Comparison of ENCODE assay signal across 14 cellular contexts in the genomic region with DNA sequence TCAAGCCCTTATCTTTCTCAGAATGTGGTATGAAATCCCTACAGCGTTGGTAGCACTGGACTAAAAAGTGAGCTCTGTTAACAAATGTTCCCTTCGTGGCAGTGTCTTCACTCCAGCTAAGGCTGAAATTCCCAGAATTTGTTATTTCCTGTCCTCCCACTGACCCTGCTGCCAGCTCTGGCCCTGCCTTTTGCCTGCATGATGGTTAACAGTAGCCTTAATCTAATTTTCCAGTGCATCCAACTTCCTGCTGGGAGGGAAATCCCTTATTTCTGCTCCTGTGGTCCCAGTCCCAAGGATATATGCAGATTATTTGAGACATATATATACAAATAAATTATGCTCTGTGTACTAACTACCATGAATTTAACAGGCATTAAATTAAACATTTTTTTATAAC.
DNase-seq lines count a peak whose midpoint lies in the region; ATAC-seq and TF ChIP-seq lines count a peak whose summit lies in the region.
"Had no signal": no experiment of that assay in that cellular context is flagged by ENCODE, and none has a peak within 500 bp of the region (broad histone marks: within the 10 kb centered on the region; RNA-seq: fewer than 3 reads in every experiment).

No MANE protein-coding gene starts in this region.

- H3K36me3 ChIP-seq in Karpas-422 (ENCODE audit: insufficient read depth, low read length) = no peaks in the 10 kb centered on the region

- H2AFZ ChIP-seq in Karpas-422 (ENCODE audit: low read length) = no peak overlapping the region
- H2AFZ ChIP-seq: parathyroid adenoma had no signal

- no peak overlapping the region for H3K9ac ChIP-seq in Karpas-422 (ENCODE audit: low read length)
- H3K9ac ChIP-seq: parathyroid adenoma had no signal

- no peak for ATAC-seq in GM21367 (IDR thresholded peaks at IDR 0.05; ENCODE audit: unreplicated experiment)
- ATAC-seq: activated CD4-positive, CD25-positive, alpha-beta regulatory T cell treated with anti-CD3 and anti-CD28 coated beads, Interleukin-2, amount 50 U/mL, for 24 hours had no signal

- no peaks in the 10 kb centered on the region for H3K9me2 ChIP-seq in Karpas-422 (replicated peaks; ENCODE audit: insufficient read depth, low read length)

- H3K4me1 ChIP-seq in Karpas-422 (ENCODE audit: low read length) = no peaks in the 10 kb centered on the region

- H3K9me3 ChIP-seq in Karpas-422 (ENCODE audit: low read length) = no peaks in the 10 kb centered on the region

- DNase-seq in DMS153 treated with DMSO at 0.1 percent for 48 hours (lab: John Stamatoyannopoulos, UW; ENCODE audit: unreplicated experiment) (peak; percentile 49), RPMI7951 (ENCODE audit: low read depth) (peak; percentile 64), fibroblast of villous mesenchyme (ENCODE audit: low read depth) (peak; percentile 64), osteocyte (ENCODE audit: extremely low spot score, unreplicated experiment) (no peak), Karpas-422 (no peak), iPS-NIHi11 (ENCODE audit: low spot score) (no peak)
- no peak for DNase-seq in activated CD8-positive, alpha-beta memory T cell treated with anti-CD3 and anti-CD28 coated beads, Interleukin-2, amount 50 U/mL, for 4 hours
- DNase-seq: activated naive CD4-positive, alpha-beta T cell; CD4-positive, CD25-positive, alpha-beta regulatory T cell; NCI-H1694 treated with DMSO at 0.1 percent for 48 hours had no signal

- no peaks in the 10 kb centered on the region for H3K27me3 Mint-ChIP-seq in osteocyte (ENCODE audit: unreplicated experiment)
- H3K27me3 Mint-ChIP-seq: CD4-positive, CD25-positive, alpha-beta regulatory T cell had no signal

- no peak overlapping the region for H3K4me2 ChIP-seq in Karpas-422 (ENCODE audit: low read depth, low read length, poor library complexity, severe bottlenecking)

- peaks cover 19% of the 10 kb centered on the region for H3K4me1 Mint-ChIP-seq in osteocyte (ENCODE audit: unreplicated experiment)

- no peaks in the 10 kb centered on the region for H3K27me3 ChIP-seq in Karpas-422 (ENCODE audit: low read length)

- peak overlapping the region; percentile 39 for H3K27ac Mint-ChIP-seq in osteocyte (ENCODE audit: unreplicated experiment)

- H3K9me3 Mint-ChIP-seq in osteocyte (ENCODE audit: unreplicated experiment) = no peaks in the 10 kb centered on the region

- H3K4me3 Mint-ChIP-seq in osteocyte (ENCODE audit: unreplicated experiment) = no peak overlapping the region

- H3K27ac ChIP-seq in Karpas-422 (ENCODE audit: low read length) = no peak overlapping the region
- H3K27ac ChIP-seq: HL-60 had no signal

- no peak for TF ChIP-seq CTCF in fibroblast of villous mesenchyme (IDR thresholded peaks at IDR 0.05; ENCODE audit: insufficient read depth, low read depth, low read length)
- TF ChIP-seq CTCF in osteocyte (IDR thresholded peaks at IDR 0.05) = no peak

- no peaks in the 10 kb centered on the region for H4K20me1 ChIP-seq in Karpas-422 (ENCODE audit: insufficient read depth, low read depth, low read length)

- H3K4me3 ChIP-seq in fibroblast of villous mesenchyme (ENCODE audit: low read depth, low read length) (no peak overlapping the region), Karpas-422 (ENCODE audit: low read length) (no peak overlapping the region)

- peaks cover 1% of the 10 kb centered on the region for H3K36me3 Mint-ChIP-seq in osteocyte (ENCODE audit: unreplicated experiment)

- H3K79me2 ChIP-seq in Karpas-422 (ENCODE audit: low read length) = no peaks in the 10 kb centered on the region
- H3K79me2 ChIP-seq: parathyroid adenoma had no signal

Comparison
In these comparisons a context has a peak if more than half of its experiments do, and no peak if none do; other contexts are left out.
1. DNase-seq: peak in DMS153 treated with DMSO at 0.1 percent for 48 hours (single experiment), RPMI7951 (single experiment) and fibroblast of villous mesenchyme (single experiment); none in osteocyte (single experiment), Karpas-422 (single experiment), iPS-NIHi11 (single experiment) and activated CD8-positive, alpha-beta memory T cell treated with anti-CD3 and anti-CD28 coated beads, Interleukin-2, amount 50 U/mL, for 4 hours (single experiment).